In the genomic region with DNA sequence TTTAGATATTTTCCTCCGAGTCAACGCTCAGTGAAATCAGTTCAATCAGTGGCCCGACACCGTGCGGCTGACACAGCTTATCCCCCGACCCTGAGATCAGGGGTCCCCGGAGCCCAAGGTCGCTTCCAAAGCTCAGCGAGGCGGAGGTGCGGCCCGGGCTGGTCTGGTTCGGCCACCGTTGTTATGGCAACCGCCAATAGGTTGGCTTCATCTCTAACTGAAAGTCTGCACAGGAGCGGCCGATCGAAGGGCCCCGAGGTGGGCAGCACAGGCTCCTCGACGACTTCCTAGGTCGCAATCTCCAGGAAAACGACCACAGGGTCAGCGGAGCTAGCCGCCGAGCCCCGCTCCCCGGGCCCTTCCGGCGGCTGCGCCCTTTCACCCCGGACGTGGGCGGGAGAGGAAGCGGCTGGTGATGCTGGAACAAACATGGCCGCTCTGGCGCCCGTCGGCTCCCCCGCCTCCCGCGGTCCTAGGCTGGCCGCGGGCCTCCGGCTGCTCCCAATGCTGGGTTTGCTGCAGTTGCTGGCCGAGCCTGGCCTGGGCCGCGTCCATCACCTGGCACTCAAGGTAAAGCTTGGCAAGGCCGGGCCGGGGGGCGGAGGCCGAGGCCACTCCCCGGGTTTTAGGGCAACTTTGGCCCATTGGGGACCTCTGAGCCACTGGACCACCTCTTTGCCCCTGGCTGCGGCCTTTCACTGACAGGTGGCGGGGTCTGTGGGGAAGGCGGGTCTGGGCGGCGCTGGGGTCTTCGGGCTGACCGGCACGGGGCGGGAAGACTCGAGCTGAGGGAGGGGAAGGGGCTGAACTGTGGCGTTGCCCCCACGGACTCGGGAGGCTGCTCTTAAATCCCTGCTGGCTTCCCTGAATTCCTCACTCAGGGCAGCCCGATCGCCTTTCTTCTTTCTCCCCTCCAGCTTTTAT, we compare ENCODE assay signal across 1 cellular context.
TF ChIP-seq lines count a peak whose summit lies in the region.

Gene GPR107, plus strand, starts transcription at position 403 of the 924 bp plus-strand sequence. Its CDS starts 27 bp downstream, at position 430.

TF ChIP-seq in HepG2, 621 proteins besides CTCF, POLR2A, EP300 and RAD21 (continued from another document and continues in another):
- TF ChIP-seq, protein P1, sequence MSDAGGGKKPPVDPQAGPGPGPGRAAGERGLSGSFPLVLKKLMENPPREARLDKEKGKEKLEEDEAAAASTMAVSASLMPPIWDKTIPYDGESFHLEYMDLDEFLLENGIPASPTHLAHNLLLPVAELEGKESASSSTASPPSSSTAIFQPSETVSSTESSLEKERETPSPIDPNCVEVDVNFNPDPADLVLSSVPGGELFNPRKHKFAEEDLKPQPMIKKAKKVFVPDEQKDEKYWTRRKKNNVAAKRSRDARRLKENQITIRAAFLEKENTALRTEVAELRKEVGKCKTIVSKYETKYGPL (CRISPR knock-in tag; IDR thresholded peaks at IDR 0.05), result no peak
- TF ChIP-seq MXD1 (CRISPR knock-in tag; IDR thresholded peaks at IDR 0.05) (peak; percentile 63), ZNF451 (CRISPR knock-in tag; IDR thresholded peaks at IDR 0.05) (no peak; the same call in 1 of the 2 replicates), SNAI1 (CRISPR knock-in tag; IDR thresholded peaks at IDR 0.05; ENCODE audit: borderline replicate concordance) (peak; percentile 82; the same call in 1 of the 2 replicates), ZNF24 (IDR thresholded peaks at IDR 0.05) (no peak), PAX8 (CRISPR knock-in tag; IDR thresholded peaks at IDR 0.05; ENCODE audit: borderline replicate concordance) (0 out of 2 replicates have a peak, but pooled peaks have one; percentile 46), NFKBIZ (CRISPR knock-in tag; IDR thresholded peaks at IDR 0.05) (no peak), ZNF746 (CRISPR knock-in tag; IDR thresholded peaks at IDR 0.05) (peak; percentile 50; the same call in 1 of the 2 replicates), ETV6 (CRISPR knock-in tag; conservative IDR thresholded peaks at IDR 0.05) (no peak; the same call in 1 of the 2 replicates), ATF1 (CRISPR knock-in tag; IDR thresholded peaks at IDR 0.05) (0 out of 2 replicates have a peak, but pooled peaks have one; percentile 42), PHF8 (CRISPR knock-in tag; IDR thresholded peaks at IDR 0.05) (peak; percentile 98), PCBP1 (IDR thresholded peaks at IDR 0.05; ENCODE audit: borderline replicate concordance, low read depth, low read length) (no peak), MAFK (conservative IDR thresholded peaks at IDR 0.05 in 1 of 2, IDR thresholded peaks at IDR 0.05 in 1 of 2; ENCODE audit: low read length in 2 of 2) (no peak), MEIS1 (CRISPR knock-in tag; IDR thresholded peaks at IDR 0.05; ENCODE audit: borderline replicate concordance) (no peak; the same call in 1 of the 2 replicates), ISX (CRISPR knock-in tag; conservative IDR thresholded peaks at IDR 0.05) (peak; percentile 30; the same call in 1 of the 2 replicates), PAXIP1 (CRISPR knock-in tag; conservative IDR thresholded peaks at IDR 0.05) (peak; percentile 55), RARA (CRISPR knock-in tag; IDR thresholded peaks at IDR 0.05) (peak; percentile 39; the same call in 1 of the 2 replicates), SMC3 (IDR thresholded peaks at IDR 0.05; ENCODE audit: low read length) (no peak), ATAD3A (CRISPR knock-in tag; IDR thresholded peaks at IDR 0.05) (no peak), CBFB (CRISPR knock-in tag; IDR thresholded peaks at IDR 0.05) (peak; percentile 78; the same call in 1 of the 2 replicates), ZNF432 (CRISPR knock-in tag; IDR thresholded peaks at IDR 0.05; ENCODE audit: borderline replicate concordance) (no peak), EEA1 (CRISPR knock-in tag; IDR thresholded peaks at IDR 0.05; ENCODE audit: borderline replicate concordance) (no peak), ZNF577 (CRISPR knock-in tag; IDR thresholded peaks at IDR 0.05; ENCODE audit: borderline replicate concordance, low read depth) (no peak), ZNF441 (CRISPR knock-in tag; IDR thresholded peaks at IDR 0.05; ENCODE audit: borderline replicate concordance) (no peak), CENPX (CRISPR knock-in tag; IDR thresholded peaks at IDR 0.05) (no peak), SP4 (CRISPR knock-in tag; IDR thresholded peaks at IDR 0.05) (peak; percentile 55; the same call in 1 of the 2 replicates), PAF1 (CRISPR knock-in tag; IDR thresholded peaks at IDR 0.05) (no peak), ZNF660 (CRISPR knock-in tag; IDR thresholded peaks at IDR 0.05; ENCODE audit: borderline replicate concordance, low read depth) (no peak), PHF21A (CRISPR knock-in tag; IDR thresholded peaks at IDR 0.05) (no peak), HCFC1 (IDR thresholded peaks at IDR 0.05; ENCODE audit: low read depth, low read length) (no peak), ATM (IDR thresholded peaks at IDR 0.05; ENCODE audit: borderline replicate concordance) (no peak), SIN3A (IDR thresholded peaks at IDR 0.05; ENCODE audit: borderline replicate concordance, low read depth, low read length) (peak; percentile 63; the same call in 1 of the 2 replicates), DPF2 (CRISPR knock-in tag; IDR thresholded peaks at IDR 0.05; ENCODE audit: borderline replicate concordance, low read depth) (no peak), ZNF383 (CRISPR knock-in tag; IDR thresholded peaks at IDR 0.05; ENCODE audit: borderline replicate concordance) (no peak), ZNF264 (CRISPR knock-in tag; IDR thresholded peaks at IDR 0.05) (peak; percentile 53; the same call in 1 of the 2 replicates), NR1H2 (CRISPR knock-in tag; IDR thresholded peaks at IDR 0.05; ENCODE audit: borderline replicate concordance, low read depth) (no peak), ZSCAN12 (CRISPR knock-in tag; IDR thresholded peaks at IDR 0.05) (no peak)
- TF ChIP-seq, protein P2, sequence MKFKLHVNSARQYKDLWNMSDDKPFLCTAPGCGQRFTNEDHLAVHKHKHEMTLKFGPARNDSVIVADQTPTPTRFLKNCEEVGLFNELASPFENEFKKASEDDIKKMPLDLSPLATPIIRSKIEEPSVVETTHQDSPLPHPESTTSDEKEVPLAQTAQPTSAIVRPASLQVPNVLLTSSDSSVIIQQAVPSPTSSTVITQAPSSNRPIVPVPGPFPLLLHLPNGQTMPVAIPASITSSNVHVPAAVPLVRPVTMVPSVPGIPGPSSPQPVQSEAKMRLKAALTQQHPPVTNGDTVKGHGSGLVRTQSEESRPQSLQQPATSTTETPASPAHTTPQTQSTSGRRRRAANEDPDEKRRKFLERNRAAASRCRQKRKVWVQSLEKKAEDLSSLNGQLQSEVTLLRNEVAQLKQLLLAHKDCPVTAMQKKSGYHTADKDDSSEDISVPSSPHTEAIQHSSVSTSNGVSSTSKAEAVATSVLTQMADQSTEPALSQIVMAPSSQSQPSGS (CRISPR knock-in tag; IDR thresholded peaks at IDR 0.05), result peak; percentile 34; the same call in 1 of the 2 replicates
- TF ChIP-seq, protein P3, sequence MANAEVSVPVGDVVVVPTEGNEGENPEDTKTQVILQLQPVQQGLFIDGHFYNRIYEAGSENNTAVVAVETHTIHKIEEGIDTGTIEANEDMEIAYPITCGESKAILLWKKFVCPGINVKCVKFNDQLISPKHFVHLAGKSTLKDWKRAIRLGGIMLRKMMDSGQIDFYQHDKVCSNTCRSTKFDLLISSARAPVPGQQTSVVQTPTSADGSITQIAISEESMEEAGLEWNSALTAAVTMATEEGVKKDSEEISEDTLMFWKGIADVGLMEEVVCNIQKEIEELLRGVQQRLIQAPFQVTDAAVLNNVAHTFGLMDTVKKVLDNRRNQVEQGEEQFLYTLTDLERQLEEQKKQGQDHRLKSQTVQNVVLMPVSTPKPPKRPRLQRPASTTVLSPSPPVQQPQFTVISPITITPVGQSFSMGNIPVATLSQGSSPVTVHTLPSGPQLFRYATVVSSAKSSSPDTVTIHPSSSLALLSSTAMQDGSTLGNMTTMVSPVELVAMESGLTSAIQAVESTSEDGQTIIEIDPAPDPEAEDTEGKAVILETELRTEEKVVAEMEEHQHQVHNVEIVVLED (CRISPR knock-in tag; IDR thresholded peaks at IDR 0.05; ENCODE audit: borderline replicate concordance), result peak; percentile 78
- TF ChIP-seq, protein P4, sequence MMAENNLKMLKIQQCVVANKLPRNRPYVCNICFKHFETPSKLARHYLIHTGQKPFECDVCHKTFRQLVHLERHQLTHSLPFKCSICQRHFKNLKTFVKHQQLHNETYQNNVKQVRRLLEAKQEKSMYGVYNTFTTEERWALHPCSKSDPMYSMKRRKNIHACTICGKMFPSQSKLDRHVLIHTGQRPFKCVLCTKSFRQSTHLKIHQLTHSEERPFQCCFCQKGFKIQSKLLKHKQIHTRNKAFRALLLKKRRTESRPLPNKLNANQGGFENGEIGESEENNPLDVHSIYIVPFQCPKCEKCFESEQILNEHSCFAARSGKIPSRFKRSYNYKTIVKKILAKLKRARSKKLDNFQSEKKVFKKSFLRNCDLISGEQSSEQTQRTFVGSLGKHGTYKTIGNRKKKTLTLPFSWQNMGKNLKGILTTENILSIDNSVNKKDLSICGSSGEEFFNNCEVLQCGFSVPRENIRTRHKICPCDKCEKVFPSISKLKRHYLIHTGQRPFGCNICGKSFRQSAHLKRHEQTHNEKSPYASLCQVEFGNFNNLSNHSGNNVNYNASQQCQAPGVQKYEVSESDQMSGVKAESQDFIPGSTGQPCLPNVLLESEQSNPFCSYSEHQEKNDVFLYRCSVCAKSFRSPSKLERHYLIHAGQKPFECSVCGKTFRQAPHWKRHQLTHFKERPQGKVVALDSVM (CRISPR knock-in tag; IDR thresholded peaks at IDR 0.05), result no peak
- TF ChIP-seq, protein P5, sequence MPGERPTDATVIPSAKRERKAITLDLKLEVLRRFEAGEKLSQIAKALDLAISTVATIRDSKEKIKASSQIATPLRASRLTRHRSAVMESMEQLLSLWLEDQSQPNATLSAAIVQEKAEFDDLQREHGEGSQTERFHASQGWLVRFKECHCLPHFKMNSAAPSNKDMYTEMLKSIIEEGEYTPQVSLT (CRISPR knock-in tag; IDR thresholded peaks at IDR 0.05; ENCODE audit: borderline replicate concordance, low read depth), result no peak
- TF ChIP-seq, protein P6, sequence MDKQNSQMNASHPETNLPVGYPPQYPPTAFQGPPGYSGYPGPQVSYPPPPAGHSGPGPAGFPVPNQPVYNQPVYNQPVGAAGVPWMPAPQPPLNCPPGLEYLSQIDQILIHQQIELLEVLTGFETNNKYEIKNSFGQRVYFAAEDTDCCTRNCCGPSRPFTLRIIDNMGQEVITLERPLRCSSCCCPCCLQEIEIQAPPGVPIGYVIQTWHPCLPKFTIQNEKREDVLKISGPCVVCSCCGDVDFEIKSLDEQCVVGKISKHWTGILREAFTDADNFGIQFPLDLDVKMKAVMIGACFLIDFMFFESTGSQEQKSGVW (CRISPR knock-in tag; IDR thresholded peaks at IDR 0.05; ENCODE audit: borderline replicate concordance), result no peak
- TF ChIP-seq, protein P7, sequence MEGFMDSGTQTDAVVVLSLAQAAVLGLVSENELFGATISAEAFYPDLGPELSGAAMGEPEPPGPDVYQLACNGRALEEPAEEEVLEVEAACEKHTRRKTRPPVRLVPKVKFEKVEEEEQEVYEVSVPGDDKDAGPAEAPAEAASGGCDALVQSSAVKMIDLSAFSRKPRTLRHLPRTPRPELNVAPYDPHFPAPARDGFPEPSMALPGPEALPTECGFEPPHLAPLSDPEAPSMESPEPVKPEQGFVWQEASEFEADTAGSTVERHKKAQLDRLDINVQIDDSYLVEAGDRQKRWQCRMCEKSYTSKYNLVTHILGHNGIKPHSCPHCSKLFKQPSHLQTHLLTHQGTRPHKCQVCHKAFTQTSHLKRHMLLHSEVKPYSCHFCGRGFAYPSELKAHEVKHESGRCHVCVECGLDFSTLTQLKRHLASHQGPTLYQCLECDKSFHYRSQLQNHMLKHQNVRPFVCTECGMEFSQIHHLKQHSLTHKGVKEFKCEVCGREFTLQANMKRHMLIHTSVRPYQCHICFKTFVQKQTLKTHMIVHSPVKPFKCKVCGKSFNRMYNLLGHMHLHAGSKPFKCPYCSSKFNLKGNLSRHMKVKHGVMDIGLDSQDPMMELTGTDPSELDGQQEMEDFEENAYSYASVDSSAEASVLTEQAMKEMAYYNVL (CRISPR knock-in tag; IDR thresholded peaks at IDR 0.05; ENCODE audit: borderline replicate concordance), result peak; percentile 49; the same call in 1 of the 2 replicates
- TF ChIP-seq, protein P8, sequence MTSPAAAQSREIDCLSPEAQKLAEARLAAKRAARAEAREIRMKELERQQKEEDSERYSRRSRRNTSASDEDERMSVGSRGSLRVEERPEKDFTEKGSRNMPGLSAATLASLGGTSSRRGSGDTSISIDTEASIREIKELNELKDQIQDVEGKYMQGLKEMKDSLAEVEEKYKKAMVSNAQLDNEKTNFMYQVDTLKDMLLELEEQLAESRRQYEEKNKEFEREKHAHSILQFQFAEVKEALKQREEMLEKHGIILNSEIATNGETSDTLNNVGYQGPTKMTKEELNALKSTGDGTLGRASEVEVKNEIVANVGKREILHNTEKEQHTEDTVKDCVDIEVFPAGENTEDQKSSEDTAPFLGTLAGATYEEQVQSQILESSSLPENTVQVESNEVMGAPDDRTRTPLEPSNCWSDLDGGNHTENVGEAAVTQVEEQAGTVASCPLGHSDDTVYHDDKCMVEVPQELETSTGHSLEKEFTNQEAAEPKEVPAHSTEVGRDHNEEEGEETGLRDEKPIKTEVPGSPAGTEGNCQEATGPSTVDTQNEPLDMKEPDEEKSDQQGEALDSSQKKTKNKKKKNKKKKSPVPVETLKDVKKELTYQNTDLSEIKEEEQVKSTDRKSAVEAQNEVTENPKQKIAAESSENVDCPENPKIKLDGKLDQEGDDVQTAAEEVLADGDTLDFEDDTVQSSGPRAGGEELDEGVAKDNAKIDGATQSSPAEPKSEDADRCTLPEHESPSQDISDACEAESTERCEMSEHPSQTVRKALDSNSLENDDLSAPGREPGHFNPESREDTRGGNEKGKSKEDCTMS (CRISPR knock-in tag; conservative IDR thresholded peaks at IDR 0.05), result no peak
